1 cellular context compared by ENCODE assay signal in the genomic region with DNA sequence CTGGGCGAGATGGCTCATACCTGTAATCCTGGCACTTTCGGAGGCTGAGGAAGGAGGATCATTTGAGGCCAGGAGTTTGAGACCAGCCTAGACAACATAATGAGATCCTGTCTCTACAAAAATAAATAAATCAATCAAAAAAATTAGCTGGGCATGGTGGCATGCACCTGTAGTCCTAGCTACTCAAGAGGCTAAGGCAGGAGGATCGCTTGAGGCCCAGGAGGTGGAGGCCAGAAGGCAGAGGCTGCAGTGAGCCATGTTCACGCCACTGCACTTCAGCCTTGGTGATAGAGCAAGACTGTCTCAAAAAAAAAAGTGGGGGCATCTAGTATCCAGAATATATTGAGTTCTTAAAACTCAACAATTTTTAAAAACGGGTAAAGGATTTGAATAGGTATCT.
TF ChIP-seq lines count a peak whose summit lies in the region.

No MANE protein-coding gene starts in this region.

TF ChIP-seq in K562, 482 proteins besides CTCF, POLR2A, EP300 and RAD21:
- TF ChIP-seq KLF13 (tag; IDR thresholded peaks at IDR 0.05; ENCODE audit: borderline replicate concordance, low read depth) (no peak), RBM25 (IDR thresholded peaks at IDR 0.05; ENCODE audit: low read depth, low read length, severe bottlenecking) (peak; percentile 42), CEBPG (CRISPR knock-in tag; IDR thresholded peaks at IDR 0.05) (no peak), CEBPG (tag; conservative IDR thresholded peaks at IDR 0.05 in 1 of 2, IDR thresholded peaks at IDR 0.05 in 1 of 2) (no peak), PRPF4 (IDR thresholded peaks at IDR 0.05; ENCODE audit: insufficient read depth, low read depth, low read length, poor library complexity, severe bottlenecking) (no peak), CHAMP1 (IDR thresholded peaks at IDR 0.05) (0 out of 2 replicates have a peak, but pooled peaks have one; percentile 43), PHTF2 (CRISPR knock-in tag; IDR thresholded peaks at IDR 0.05) (no peak), MEIS2 (IDR thresholded peaks at IDR 0.05; ENCODE audit: partially characterized antibody) (no peak), NCOA4 (IDR thresholded peaks at IDR 0.05; ENCODE audit: partially characterized antibody) (no peak), BCOR (IDR thresholded peaks at IDR 0.05) (peak; percentile 21; the same call in 1 of the 2 replicates), SAFB (IDR thresholded peaks at IDR 0.05; ENCODE audit: borderline replicate concordance, low read depth, low read length) (no peak), POLR2G (IDR thresholded peaks at IDR 0.05; ENCODE audit: low read depth, low read length) (no peak), ZNF134 (CRISPR knock-in tag; conservative IDR thresholded peaks at IDR 0.05) (no peak), MGA (IDR thresholded peaks at IDR 0.05) (no peak), TCF7L2 (IDR thresholded peaks at IDR 0.05; ENCODE audit: low read depth, low read length) (no peak), TEAD2 (tag; IDR thresholded peaks at IDR 0.05) (no peak), GTF2E2 (tag; IDR thresholded peaks at IDR 0.05) (no peak), STAG1 (CRISPR knock-in tag; IDR thresholded peaks at IDR 0.05; ENCODE audit: borderline replicate concordance) (no peak), SNRNP70 (optimal IDR thresholded peaks at IDR 0.05; ENCODE audit: low read depth, low read length) (no peak), SIN3A (IDR thresholded peaks at IDR 0.05; ENCODE audit: borderline replicate concordance in 2 of 2, control insufficient read depth in 1 of 2, low read depth in 2 of 2, low read length in 2 of 2) (no peak)
- TF ChIP-seq, protein P1, sequence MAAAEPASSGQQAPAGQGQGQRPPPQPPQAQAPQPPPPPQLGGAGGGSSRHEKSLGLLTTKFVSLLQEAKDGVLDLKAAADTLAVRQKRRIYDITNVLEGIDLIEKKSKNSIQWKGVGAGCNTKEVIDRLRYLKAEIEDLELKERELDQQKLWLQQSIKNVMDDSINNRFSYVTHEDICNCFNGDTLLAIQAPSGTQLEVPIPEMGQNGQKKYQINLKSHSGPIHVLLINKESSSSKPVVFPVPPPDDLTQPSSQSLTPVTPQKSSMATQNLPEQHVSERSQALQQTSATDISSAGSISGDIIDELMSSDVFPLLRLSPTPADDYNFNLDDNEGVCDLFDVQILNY (CRISPR knock-in tag; IDR thresholded peaks at IDR 0.05), result no peak
- TF ChIP-seq, protein P2, sequence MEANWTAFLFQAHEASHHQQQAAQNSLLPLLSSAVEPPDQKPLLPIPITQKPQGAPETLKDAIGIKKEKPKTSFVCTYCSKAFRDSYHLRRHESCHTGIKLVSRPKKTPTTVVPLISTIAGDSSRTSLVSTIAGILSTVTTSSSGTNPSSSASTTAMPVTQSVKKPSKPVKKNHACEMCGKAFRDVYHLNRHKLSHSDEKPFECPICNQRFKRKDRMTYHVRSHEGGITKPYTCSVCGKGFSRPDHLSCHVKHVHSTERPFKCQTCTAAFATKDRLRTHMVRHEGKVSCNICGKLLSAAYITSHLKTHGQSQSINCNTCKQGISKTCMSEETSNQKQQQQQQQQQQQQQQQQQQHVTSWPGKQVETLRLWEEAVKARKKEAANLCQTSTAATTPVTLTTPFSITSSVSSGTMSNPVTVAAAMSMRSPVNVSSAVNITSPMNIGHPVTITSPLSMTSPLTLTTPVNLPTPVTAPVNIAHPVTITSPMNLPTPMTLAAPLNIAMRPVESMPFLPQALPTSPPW (CRISPR knock-in tag; IDR thresholded peaks at IDR 0.05), result no peak
